Comparison of ENCODE assay signal across 8 cellular contexts in the genomic region with DNA sequence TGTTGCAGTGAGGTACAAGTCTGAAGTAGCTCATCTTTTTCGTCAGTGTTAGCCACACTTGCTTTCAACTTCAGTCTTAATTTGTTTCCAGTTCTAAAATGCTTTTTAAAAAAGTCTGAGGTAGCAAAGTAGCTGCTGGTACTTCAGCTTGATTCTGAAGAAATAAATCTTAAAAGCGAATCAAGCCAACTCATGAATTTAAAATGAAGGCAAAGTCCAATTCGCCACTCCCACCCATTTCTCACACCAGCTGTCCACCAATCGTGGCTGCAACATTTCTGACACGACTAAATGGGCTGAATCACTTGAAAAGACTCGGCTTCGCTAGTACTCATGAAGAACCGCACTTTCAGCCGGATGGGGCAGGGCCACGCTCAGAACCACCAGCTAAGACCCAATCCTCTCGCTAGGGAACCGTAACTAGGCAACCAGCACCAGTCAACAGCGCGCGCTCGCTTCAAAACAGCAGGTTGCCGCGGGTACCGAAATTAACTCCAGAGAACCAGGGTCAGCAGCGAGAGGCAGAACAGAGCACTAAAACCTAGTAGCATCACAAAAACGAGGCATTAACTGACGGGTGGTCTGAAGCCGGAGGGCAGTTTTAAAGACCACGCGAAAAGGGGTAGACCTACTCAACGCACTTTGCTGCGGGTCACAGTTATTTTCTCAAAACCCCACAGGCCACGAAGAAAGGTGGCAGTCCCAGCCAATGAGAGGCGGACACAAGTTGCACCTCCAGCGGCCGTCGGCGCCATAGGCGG. TPM values are rescaled to one million over a fixed set of nuclear protein-coding genes. Genes with fewer than 3 reads are reported as not detected.
DNase-seq lines count a peak whose midpoint lies in the region; ATAC-seq and TF ChIP-seq lines count a peak whose summit lies in the region.

No MANE protein-coding gene starts in this region.

- peaks cover 8% of the 10 kb centered on the region for H3K36me3 ChIP-seq in mesodermal cell (ENCODE audit: control insufficient read depth, insufficient read depth, low read length)

- H3K4me1 ChIP-seq in mesodermal cell (ENCODE audit: control insufficient read depth, insufficient read depth, low read length, poor library complexity, severe bottlenecking), result peaks cover 14% of the 10 kb centered on the region

- peak overlapping the region; percentile 71 for H3K4me3 ChIP-seq in mesodermal cell (ENCODE audit: extremely low read depth, insufficient read depth, low read length, poor library complexity, severe bottlenecking)

- peak; percentile 31 for TF ChIP-seq CTCF in endothelial cell (IDR thresholded peaks at IDR 0.05; ENCODE audit: unreplicated experiment)

- peaks cover 32% of the 10 kb centered on the region for H3K27me3 Mint-ChIP-seq in endothelial cell (ENCODE audit: unreplicated experiment)

- peaks cover 10% of the 10 kb centered on the region for H3K36me3 Mint-ChIP-seq in endothelial cell (ENCODE audit: low read depth, unreplicated experiment)

- H3K9me3 ChIP-seq in mesodermal cell (ENCODE audit: control insufficient read depth, low read length), result no peaks in the 10 kb centered on the region

- H3K27ac ChIP-seq in mesodermal cell (ENCODE audit: low read depth, low read length, severe bottlenecking), result peak overlapping the region; percentile 99

- peaks cover 32% of the 10 kb centered on the region for H3K4me1 Mint-ChIP-seq in endothelial cell (ENCODE audit: unreplicated experiment)

- no peaks in the 10 kb centered on the region for H3K9me3 Mint-ChIP-seq in endothelial cell (ENCODE audit: unreplicated experiment)

- peak overlapping the region; percentile 100 for H3K4me3 Mint-ChIP-seq in endothelial cell (ENCODE audit: unreplicated experiment)

- peak overlapping the region; percentile 100 for H3K27ac Mint-ChIP-seq in endothelial cell (ENCODE audit: unreplicated experiment)

- ATAC-seq in GM19025 (IDR thresholded peaks at IDR 0.05; ENCODE audit: low read depth, unreplicated experiment), result peak; percentile 28
- ATAC-seq in HG03439 (IDR thresholded peaks at IDR 0.05; ENCODE audit: unreplicated experiment), result peak; percentile 35

- 0 to 2% methylated on average over 21 to 33 of the region's 34 CpGs for WGBS in mesodermal cell (ENCODE audit: insufficient coverage in 2 of 2), 2 experiments

- DNase-seq in AG08396 (ENCODE audit: low spot score), result peak; percentile 82
- DNase-seq in NK-92 treated with Interleukin-12 subunit alpha and Interleukin-12 subunit beta, amount 100 ng/mL, for 24 hours (lab: John Stamatoyannopoulos, UW), result peak; percentile 86
- DNase-seq in activated CD8-positive, alpha-beta memory T cell treated with anti-CD3 and anti-CD28 coated beads, Interleukin-2, amount 50 U/mL, for 48 hours, result peak; percentile 88
- peak; percentile 68 for DNase-seq in endothelial cell (ENCODE audit: low spot score)
- DNase-seq in stimulated activated CD8-positive, alpha-beta memory T cell treated with anti-CD3 and anti-CD28 coated beads, Interleukin-15, amount 100 ng/mL, for 24 hours (ENCODE audit: low read depth), result peak; percentile 52

RNA-seq across cellular contexts. Expression of a gene that starts 0.9 kb away (rescaled TPM):
- 154 TPM for total RNA-seq in endothelial cell (ENCODE audit: unreplicated experiment)
- polyA plus RNA-seq in mesodermal cell (2013, experiment 1 of 2), result 90.5 TPM
- 104 TPM for polyA plus RNA-seq in mesodermal cell (2013, experiment 2 of 2)

RNA-seq across cellular contexts. Expression of a gene that starts 38.6 kb away (rescaled TPM):
- 1.4 TPM for total RNA-seq in endothelial cell (ENCODE audit: unreplicated experiment)
- polyA plus RNA-seq in mesodermal cell (2013, experiment 1 of 2), result 5.8 TPM
- 5.6 TPM for polyA plus RNA-seq in mesodermal cell (2013, experiment 2 of 2)

Comparison
In these comparisons a context has a peak if more than half of its experiments do, and no peak if none do; other contexts are left out.
1. Peak in every context shown above with its lines: DNase-seq, ATAC-seq, H3K4me3 ChIP-seq and H3K27ac ChIP-seq.